9 cellular contexts compared by ENCODE assay signal in genomic region chr7:155533120-155533826, GRCh38. TPM values are rescaled to one million over a fixed set of nuclear protein-coding genes. Genes with fewer than 3 reads are reported as not detected.
DNase-seq lines count a peak whose midpoint lies in the region; ATAC-seq and TF ChIP-seq lines count a peak whose summit lies in the region.
"Had no signal": no experiment of that assay in that cellular context is flagged by ENCODE, and none has a peak within 500 bp of the region (broad histone marks: within the 10 kb centered on the region; RNA-seq: fewer than 3 reads in every experiment).

No MANE protein-coding gene starts in this region.

- H3K9me3 Mint-ChIP-seq in MCF 10A (ENCODE audit: unreplicated experiment): no peaks in the 10 kb centered on the region
- no peaks in the 10 kb centered on the region for H3K9me3 Mint-ChIP-seq in activated naive CD8-positive, alpha-beta T cell treated with anti-CD3 and anti-CD28 coated beads for 36 hours
- H3K9me3 Mint-ChIP-seq in type B pancreatic cell: no peaks in the 10 kb centered on the region

- 5% methylated on average over 26 of the region's 60 CpGs for WGBS in right lobe of liver (ENCODE audit: insufficient coverage, low coverage, low lambda C conversion rate, missing lambda C conversion rate)

- POLR2A ChIA-PET in MCF 10A (lab: Yijun Ruan, JAX): no interaction called here

- H3K4me3 Mint-ChIP-seq in MCF 10A (ENCODE audit: unreplicated experiment) (no peak overlapping the region), type B pancreatic cell (peak overlapping the region; percentile 74)
- H3K4me3 Mint-ChIP-seq in activated naive CD8-positive, alpha-beta T cell treated with anti-CD3 and anti-CD28 coated beads for 36 hours: peak overlapping the region; percentile 57

- H3K9me3 ChIP-seq in breast epithelium (no peaks in the 10 kb centered on the region), right lobe of liver (no peaks in the 10 kb centered on the region)

- no peak overlapping the region for H3K27ac Mint-ChIP-seq in MCF 10A (ENCODE audit: low read depth, unreplicated experiment)
- no peak overlapping the region for H3K27ac Mint-ChIP-seq in activated naive CD8-positive, alpha-beta T cell treated with anti-CD3 and anti-CD28 coated beads for 36 hours
- H3K27ac Mint-ChIP-seq in type B pancreatic cell: no peak overlapping the region

- H3K27me3 Mint-ChIP-seq in MCF 10A (ENCODE audit: insufficient read depth, unreplicated experiment) (peaks cover 73% of the 10 kb centered on the region), type B pancreatic cell (peaks cover 86% of the 10 kb centered on the region)
- H3K27me3 Mint-ChIP-seq in activated naive CD8-positive, alpha-beta T cell treated with anti-CD3 and anti-CD28 coated beads for 36 hours: peaks cover 79% of the 10 kb centered on the region

- no peaks in the 10 kb centered on the region for H3K36me3 ChIP-seq in breast epithelium
- H3K36me3 ChIP-seq in right lobe of liver: no peaks in the 10 kb centered on the region

- no peaks in the 10 kb centered on the region for H3K4me1 Mint-ChIP-seq in MCF 10A (ENCODE audit: insufficient read depth, unreplicated experiment)
- peaks cover 10% of the 10 kb centered on the region for H3K4me1 Mint-ChIP-seq in activated naive CD8-positive, alpha-beta T cell treated with anti-CD3 and anti-CD28 coated beads for 36 hours
- H3K4me1 Mint-ChIP-seq in type B pancreatic cell (ENCODE audit: unreplicated experiment): peaks cover 11% of the 10 kb centered on the region

- intact Hi-C loops in breast epithelium (cut with DNase I; ENCODE audit: low total_unique reads) (no loop called here), MCF 10A (cut with micrococcal nuclease) (no loop called here), right lobe of liver (cut with DNase I) (no loop called here)

- DNase-seq in breast epithelium (ENCODE audit: low spot score in 2 of 2) (no peak), MCF 10A (ENCODE audit: unreplicated experiment) (no peak), right lobe of liver (no peak), type B pancreatic cell (ENCODE audit: extremely low spot score, unreplicated experiment) (no peak), AG08395 (ENCODE audit: low spot score) (no peak)
- peak; percentile 14 for DNase-seq in activated naive CD8-positive, alpha-beta T cell treated with anti-CD3 and anti-CD28 coated beads for 36 hours

- peaks cover 0 to 4% of the 10 kb centered on the region in 2 donors for H3K4me1 ChIP-seq in breast epithelium
- H3K4me1 ChIP-seq in right lobe of liver: peaks cover 0 to 9% (median 0%) of the 10 kb centered on the region in 4 donors

- H3K27me3 ChIP-seq in breast epithelium (peaks cover 0 to 66% of the 10 kb centered on the region in 2 donors), right lobe of liver (peaks cover 0 to 8% of the 10 kb centered on the region in 2 donors)

- TF ChIP-seq CTCF in breast epithelium (IDR thresholded peaks at IDR 0.05) (no peak), MCF 10A (IDR thresholded peaks at IDR 0.05; ENCODE audit: unreplicated experiment) (no peak), right lobe of liver (IDR thresholded peaks at IDR 0.05) (no peak), type B pancreatic cell (conservative IDR thresholded peaks at IDR 0.05) (no peak)

- no peak overlapping the region for H3K27ac ChIP-seq in breast epithelium
- no peak overlapping the region for H3K27ac ChIP-seq in right lobe of liver

- peak; percentile 34 to 64 (median 55) for ATAC-seq in right lobe of liver
- ATAC-seq in GM18861 (IDR thresholded peaks at IDR 0.05; ENCODE audit: unreplicated experiment): no peak
- no peak for ATAC-seq in GM19035 (IDR thresholded peaks at IDR 0.05; ENCODE audit: unreplicated experiment)

- H3K4me3 ChIP-seq in breast epithelium: peak overlapping the region; percentile 2 to 54 (median 9)
- H3K4me3 ChIP-seq in right lobe of liver: peak overlapping the region in 1 of 3 donors; percentile 16

- H3K36me3 Mint-ChIP-seq in MCF 10A (ENCODE audit: insufficient read depth, unreplicated experiment) (no peaks in the 10 kb centered on the region), type B pancreatic cell (no peaks in the 10 kb centered on the region)
- H3K36me3 Mint-ChIP-seq in activated naive CD8-positive, alpha-beta T cell treated with anti-CD3 and anti-CD28 coated beads for 36 hours: no peaks in the 10 kb centered on the region

- CTCF ChIA-PET in MCF 10A (lab: Yijun Ruan, JAX): interaction anchor here (0.6 kb wide), 1 partner anchor 66 kb away, joined by 4 read pairs; no protein-coding TSS in a partner anchor

- no TSS peak for BruUV-seq in MCF 10A (replicated peaks; lab: Mats Ljungman, UMichigan)

- TF ChIP-seq POLR2A in breast epithelium (IDR thresholded peaks at IDR 0.05) (no peak), right lobe of liver (IDR thresholded peaks at IDR 0.05) (no peak)

RNA-seq across cellular contexts. Expression of gene CNPY1, which starts 13.1 kb away (rescaled TPM):
- under 1 TPM in 1 of 3 donors, not detected in 2; 0.29 TPM for total RNA-seq in breast epithelium
- not detected in 2 replicates for total RNA-seq in MCF 10A (2022)
- total RNA-seq in activated naive CD8-positive, alpha-beta T cell treated with anti-CD3 and anti-CD28 coated beads for 36 hours: not detected
- under 1 TPM in 1 of 6 experiments, not detected in 5; 0.19 TPM for total RNA-seq in right lobe of liver
- not detected in 2 replicates for total RNA-seq in type B pancreatic cell (ENCODE audit: low replicate concordance)
- total RNA-seq: SK-MEL-5 had no signal

Comparison
In these comparisons a context has a peak if more than half of its experiments do, and no peak if none do; other contexts are left out.
1. ATAC-seq: peak in right lobe of liver (4 of 4); none in GM18861 (single experiment) and GM19035 (single experiment).